In genomic region chr17:46046957-46047356, GRCh38 we compare ENCODE assay signal across 2 cellular contexts.
TF ChIP-seq lines count a peak whose summit lies in the region.

No MANE protein-coding gene starts in this region.

TF ChIP-seq in IMR-90, 13 proteins besides CTCF, POLR2A, EP300 and RAD21:
- TF ChIP-seq MXI1 (IDR thresholded peaks at IDR 0.05; ENCODE audit: borderline replicate concordance, low read depth, low read length) (peak; percentile 36; the same call in 1 of the 2 replicates), MAZ (IDR thresholded peaks at IDR 0.05; ENCODE audit: borderline replicate concordance, low read depth, low read length) (no peak)

TF ChIP-seq in endothelial cell of umbilical vein, 7 proteins besides CTCF, POLR2A, EP300 and RAD21:
- TF ChIP-seq JUN (IDR thresholded peaks at IDR 0.05; ENCODE audit: borderline replicate concordance, insufficient read depth, insufficient read length, low read depth) (no peak), EZH2 (IDR thresholded peaks at IDR 0.05; ENCODE audit: borderline replicate concordance, low read depth, low read length, severe bottlenecking) (no peak), MAX (IDR thresholded peaks at IDR 0.05; ENCODE audit: insufficient read depth, insufficient read length) (no peak), FOS (IDR thresholded peaks at IDR 0.05; ENCODE audit: borderline replicate concordance, insufficient read depth, low read length) (no peak), POLR2AphosphoS5 (IDR thresholded peaks at IDR 0.05; ENCODE audit: insufficient read depth, low read depth, low read length) (no peak), MYC (IDR thresholded peaks at IDR 0.05; ENCODE audit: low read depth, low read length) (no peak), GATA2 (IDR thresholded peaks at IDR 0.05; ENCODE audit: insufficient read depth, insufficient read length, low read depth, low read length) (no peak)
